15 cellular contexts compared by ENCODE assay signal in the genomic region with DNA sequence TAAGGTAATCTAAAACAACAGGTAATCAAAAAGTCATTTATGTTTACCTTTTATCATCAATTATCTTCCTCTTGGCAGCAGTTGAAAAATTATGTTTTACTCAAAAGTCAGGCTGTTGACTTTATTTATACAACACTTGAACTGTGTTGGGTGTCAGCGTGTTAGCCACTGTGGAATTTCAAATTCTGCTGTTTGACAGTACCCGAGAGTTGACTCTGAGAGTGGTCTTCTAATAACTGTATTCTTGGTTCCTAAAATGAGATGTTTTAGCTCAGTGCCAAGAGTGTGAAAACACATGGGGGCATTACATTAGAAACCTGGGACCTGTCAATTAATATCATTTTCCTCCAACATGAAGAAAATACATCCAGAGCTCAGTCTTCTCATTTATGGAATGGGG.
DNase-seq lines count a peak whose midpoint lies in the region; ATAC-seq and TF ChIP-seq lines count a peak whose summit lies in the region.
"Had no signal": no experiment of that assay in that cellular context is flagged by ENCODE, and none has a peak within 500 bp of the region (broad histone marks: within the 10 kb centered on the region; RNA-seq: fewer than 3 reads in every experiment).

No MANE protein-coding gene starts in this region.

- H3K36me3 ChIP-seq in OCI-LY3 (replicated peaks; ENCODE audit: low read depth, low read length) (peaks cover 27% of the 10 kb centered on the region), left lung (no peaks in the 10 kb centered on the region)

- H3K27me3 Mint-ChIP-seq in stimulated activated memory B cell treated with anti-CD40 and anti-IgM and Interleukin-4, amounts not matched to agents 10 μg/mL and 1 μg/mL and 100 μg/mL, for 72 hours = no peaks in the 10 kb centered on the region

- no peaks in the 10 kb centered on the region for H3K9me3 Mint-ChIP-seq in stimulated activated memory B cell treated with anti-CD40 and anti-IgM and Interleukin-4, amounts not matched to agents 10 μg/mL and 1 μg/mL and 100 μg/mL, for 72 hours
- H3K9me3 Mint-ChIP-seq: CD14-positive monocyte; CD4-positive, alpha-beta memory T cell; H9 had no signal

- H3K9me3 ChIP-seq in OCI-LY3 (ENCODE audit: insufficient read depth, low read length) = no peaks in the 10 kb centered on the region
- H3K9me3 ChIP-seq in left lung = no peaks in the 10 kb centered on the region
- H3K9me3 ChIP-seq: A549, BLaER1 had no signal

- intact Hi-C loops in left lung (cut with DNase I) = no loop called here

- H2AFZ ChIP-seq in OCI-LY3 (ENCODE audit: low read depth, low read length) = no peak overlapping the region

- peak overlapping the region; percentile 82 for H3K4me2 ChIP-seq in OCI-LY3 (ENCODE audit: low read length)
- H3K4me2 ChIP-seq: A549, BLaER1 had no signal

- DNase-seq in left lung = no peak
- DNase-seq in caudate nucleus (lab: John Stamatoyannopoulos, UW) = no peak
- DNase-seq in omental fat pad (ENCODE audit: low spot score) = no peak
- DNase-seq: AML-193; CD4-positive, alpha-beta memory T cell; DMS153; DMS79; GDM1; H9 had no signal

- H3K4me3 ChIP-seq in OCI-LY3 (ENCODE audit: low read length) = peak overlapping the region; percentile 54
- H3K4me3 ChIP-seq in left lung = no peak overlapping the region
- H3K4me3 ChIP-seq: A549, BLaER1 had no signal

- H3K79me2 ChIP-seq in OCI-LY3 (ENCODE audit: low read length) = peaks cover 47% of the 10 kb centered on the region

- H3K36me3 Mint-ChIP-seq in stimulated activated memory B cell treated with anti-CD40 and anti-IgM and Interleukin-4, amounts not matched to agents 10 μg/mL and 1 μg/mL and 100 μg/mL, for 72 hours = peaks cover 46% of the 10 kb centered on the region
- H3K36me3 Mint-ChIP-seq: CD4-positive, alpha-beta memory T cell had no signal

- peak; percentile 48 for ATAC-seq in left lung
- no peak for ATAC-seq in stimulated activated memory B cell treated with anti-CD40 and anti-IgM and Interleukin-4, amounts not matched to agents 10 μg/mL and 1 μg/mL and 100 μg/mL, for 72 hours
- ATAC-seq in GM18502 (IDR thresholded peaks at IDR 0.05; ENCODE audit: poor library complexity, unreplicated experiment) = no peak
- ATAC-seq in omental fat pad (ENCODE audit: low FRiP score) = no peak
- ATAC-seq: A549 had no signal

- peaks cover 63% of the 10 kb centered on the region for H3K4me1 ChIP-seq in OCI-LY3 (ENCODE audit: low read length)
- peaks cover 0 to 8% of the 10 kb centered on the region in 2 donors for H3K4me1 ChIP-seq in left lung
- H3K4me1 ChIP-seq: A549, BLaER1 had no signal

- peak overlapping the region; percentile 43; the same call in 1 of the 2 replicates for H3K9ac ChIP-seq in OCI-LY3 (ENCODE audit: low read length)
- H3K9ac ChIP-seq: BLaER1 had no signal

- TF ChIP-seq CTCF in OCI-LY3 (IDR thresholded peaks at IDR 0.05; ENCODE audit: low read depth, low read length) (no peak), left lung (IDR thresholded peaks at IDR 0.05) (no peak), omental fat pad (IDR thresholded peaks at IDR 0.05) (no peak)

- H3K27me3 ChIP-seq in OCI-LY3 (ENCODE audit: low read depth, low read length) (no peaks in the 10 kb centered on the region), left lung (no peaks in the 10 kb centered on the region)
- H3K27me3 ChIP-seq: BLaER1 had no signal

- H3K27ac ChIP-seq in OCI-LY3 (ENCODE audit: low read length) (peak overlapping the region; percentile 88), left lung (peak overlapping the region in 1 of 2 donors; percentile 4), caudate nucleus (ENCODE audit: low read depth, low read length) (no peak overlapping the region)
- H3K27ac ChIP-seq: A549, BLaER1 had no signal

- peak overlapping the region; percentile 65 for H3K27ac Mint-ChIP-seq in stimulated activated memory B cell treated with anti-CD40 and anti-IgM and Interleukin-4, amounts not matched to agents 10 μg/mL and 1 μg/mL and 100 μg/mL, for 72 hours
- H3K27ac Mint-ChIP-seq: CD4-positive, alpha-beta memory T cell; H9 had no signal

- peaks cover 51% of the 10 kb centered on the region for H3K4me1 Mint-ChIP-seq in stimulated activated memory B cell treated with anti-CD40 and anti-IgM and Interleukin-4, amounts not matched to agents 10 μg/mL and 1 μg/mL and 100 μg/mL, for 72 hours
- H3K4me1 Mint-ChIP-seq: CD4-positive, alpha-beta memory T cell had no signal

- H4K20me1 ChIP-seq in OCI-LY3 (ENCODE audit: insufficient read depth, low read length) = peaks cover 21% of the 10 kb centered on the region

- no peak overlapping the region for H3K4me3 Mint-ChIP-seq in stimulated activated memory B cell treated with anti-CD40 and anti-IgM and Interleukin-4, amounts not matched to agents 10 μg/mL and 1 μg/mL and 100 μg/mL, for 72 hours
- H3K4me3 Mint-ChIP-seq: CD14-positive monocyte; CD4-positive, alpha-beta memory T cell; H9 had no signal
